ENCODE assay signal across 1 cellular context in genomic region chr19:19121371-19121770, GRCh38.
TF ChIP-seq lines count a peak whose summit lies in the region.

No MANE protein-coding gene starts in this region.

TF ChIP-seq in WTC11, 78 proteins besides CTCF, POLR2A, EP300 and RAD21 (continued from another document):
- TF ChIP-seq, protein P1, sequence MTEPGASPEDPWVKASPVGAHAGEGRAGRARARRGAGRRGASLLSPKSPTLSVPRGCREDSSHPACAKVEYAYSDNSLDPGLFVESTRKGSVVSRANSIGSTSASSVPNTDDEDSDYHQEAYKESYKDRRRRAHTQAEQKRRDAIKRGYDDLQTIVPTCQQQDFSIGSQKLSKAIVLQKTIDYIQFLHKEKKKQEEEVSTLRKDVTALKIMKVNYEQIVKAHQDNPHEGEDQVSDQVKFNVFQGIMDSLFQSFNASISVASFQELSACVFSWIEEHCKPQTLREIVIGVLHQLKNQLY (CRISPR knock-in tag; IDR thresholded peaks at IDR 0.05) = no peak
- TF ChIP-seq ETV6 (CRISPR knock-in tag; IDR thresholded peaks at IDR 0.05) = no peak
- no peak for TF ChIP-seq AR (CRISPR knock-in tag; IDR thresholded peaks at IDR 0.05)
- TF ChIP-seq HMGXB4 (CRISPR knock-in tag; IDR thresholded peaks at IDR 0.05) = no peak
- TF ChIP-seq ZNF219 (CRISPR knock-in tag; IDR thresholded peaks at IDR 0.05; ENCODE audit: borderline replicate concordance) = no peak
- TF ChIP-seq, protein P2, sequence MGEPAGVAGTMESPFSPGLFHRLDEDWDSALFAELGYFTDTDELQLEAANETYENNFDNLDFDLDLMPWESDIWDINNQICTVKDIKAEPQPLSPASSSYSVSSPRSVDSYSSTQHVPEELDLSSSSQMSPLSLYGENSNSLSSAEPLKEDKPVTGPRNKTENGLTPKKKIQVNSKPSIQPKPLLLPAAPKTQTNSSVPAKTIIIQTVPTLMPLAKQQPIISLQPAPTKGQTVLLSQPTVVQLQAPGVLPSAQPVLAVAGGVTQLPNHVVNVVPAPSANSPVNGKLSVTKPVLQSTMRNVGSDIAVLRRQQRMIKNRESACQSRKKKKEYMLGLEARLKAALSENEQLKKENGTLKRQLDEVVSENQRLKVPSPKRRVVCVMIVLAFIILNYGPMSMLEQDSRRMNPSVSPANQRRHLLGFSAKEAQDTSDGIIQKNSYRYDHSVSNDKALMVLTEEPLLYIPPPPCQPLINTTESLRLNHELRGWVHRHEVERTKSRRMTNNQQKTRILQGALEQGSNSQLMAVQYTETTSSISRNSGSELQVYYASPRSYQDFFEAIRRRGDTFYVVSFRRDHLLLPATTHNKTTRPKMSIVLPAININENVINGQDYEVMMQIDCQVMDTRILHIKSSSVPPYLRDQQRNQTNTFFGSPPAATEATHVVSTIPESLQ (CRISPR knock-in tag; IDR thresholded peaks at IDR 0.05) = no peak
- TF ChIP-seq, protein P3, sequence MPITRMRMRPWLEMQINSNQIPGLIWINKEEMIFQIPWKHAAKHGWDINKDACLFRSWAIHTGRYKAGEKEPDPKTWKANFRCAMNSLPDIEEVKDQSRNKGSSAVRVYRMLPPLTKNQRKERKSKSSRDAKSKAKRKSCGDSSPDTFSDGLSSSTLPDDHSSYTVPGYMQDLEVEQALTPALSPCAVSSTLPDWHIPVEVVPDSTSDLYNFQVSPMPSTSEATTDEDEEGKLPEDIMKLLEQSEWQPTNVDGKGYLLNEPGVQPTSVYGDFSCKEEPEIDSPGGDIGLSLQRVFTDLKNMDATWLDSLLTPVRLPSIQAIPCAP (CRISPR knock-in tag; IDR thresholded peaks at IDR 0.05) = no peak
- TF ChIP-seq, protein P4, sequence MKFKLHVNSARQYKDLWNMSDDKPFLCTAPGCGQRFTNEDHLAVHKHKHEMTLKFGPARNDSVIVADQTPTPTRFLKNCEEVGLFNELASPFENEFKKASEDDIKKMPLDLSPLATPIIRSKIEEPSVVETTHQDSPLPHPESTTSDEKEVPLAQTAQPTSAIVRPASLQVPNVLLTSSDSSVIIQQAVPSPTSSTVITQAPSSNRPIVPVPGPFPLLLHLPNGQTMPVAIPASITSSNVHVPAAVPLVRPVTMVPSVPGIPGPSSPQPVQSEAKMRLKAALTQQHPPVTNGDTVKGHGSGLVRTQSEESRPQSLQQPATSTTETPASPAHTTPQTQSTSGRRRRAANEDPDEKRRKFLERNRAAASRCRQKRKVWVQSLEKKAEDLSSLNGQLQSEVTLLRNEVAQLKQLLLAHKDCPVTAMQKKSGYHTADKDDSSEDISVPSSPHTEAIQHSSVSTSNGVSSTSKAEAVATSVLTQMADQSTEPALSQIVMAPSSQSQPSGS (CRISPR knock-in tag; IDR thresholded peaks at IDR 0.05; ENCODE audit: borderline replicate concordance, low read depth) = no peak
- TF ChIP-seq, protein P5, sequence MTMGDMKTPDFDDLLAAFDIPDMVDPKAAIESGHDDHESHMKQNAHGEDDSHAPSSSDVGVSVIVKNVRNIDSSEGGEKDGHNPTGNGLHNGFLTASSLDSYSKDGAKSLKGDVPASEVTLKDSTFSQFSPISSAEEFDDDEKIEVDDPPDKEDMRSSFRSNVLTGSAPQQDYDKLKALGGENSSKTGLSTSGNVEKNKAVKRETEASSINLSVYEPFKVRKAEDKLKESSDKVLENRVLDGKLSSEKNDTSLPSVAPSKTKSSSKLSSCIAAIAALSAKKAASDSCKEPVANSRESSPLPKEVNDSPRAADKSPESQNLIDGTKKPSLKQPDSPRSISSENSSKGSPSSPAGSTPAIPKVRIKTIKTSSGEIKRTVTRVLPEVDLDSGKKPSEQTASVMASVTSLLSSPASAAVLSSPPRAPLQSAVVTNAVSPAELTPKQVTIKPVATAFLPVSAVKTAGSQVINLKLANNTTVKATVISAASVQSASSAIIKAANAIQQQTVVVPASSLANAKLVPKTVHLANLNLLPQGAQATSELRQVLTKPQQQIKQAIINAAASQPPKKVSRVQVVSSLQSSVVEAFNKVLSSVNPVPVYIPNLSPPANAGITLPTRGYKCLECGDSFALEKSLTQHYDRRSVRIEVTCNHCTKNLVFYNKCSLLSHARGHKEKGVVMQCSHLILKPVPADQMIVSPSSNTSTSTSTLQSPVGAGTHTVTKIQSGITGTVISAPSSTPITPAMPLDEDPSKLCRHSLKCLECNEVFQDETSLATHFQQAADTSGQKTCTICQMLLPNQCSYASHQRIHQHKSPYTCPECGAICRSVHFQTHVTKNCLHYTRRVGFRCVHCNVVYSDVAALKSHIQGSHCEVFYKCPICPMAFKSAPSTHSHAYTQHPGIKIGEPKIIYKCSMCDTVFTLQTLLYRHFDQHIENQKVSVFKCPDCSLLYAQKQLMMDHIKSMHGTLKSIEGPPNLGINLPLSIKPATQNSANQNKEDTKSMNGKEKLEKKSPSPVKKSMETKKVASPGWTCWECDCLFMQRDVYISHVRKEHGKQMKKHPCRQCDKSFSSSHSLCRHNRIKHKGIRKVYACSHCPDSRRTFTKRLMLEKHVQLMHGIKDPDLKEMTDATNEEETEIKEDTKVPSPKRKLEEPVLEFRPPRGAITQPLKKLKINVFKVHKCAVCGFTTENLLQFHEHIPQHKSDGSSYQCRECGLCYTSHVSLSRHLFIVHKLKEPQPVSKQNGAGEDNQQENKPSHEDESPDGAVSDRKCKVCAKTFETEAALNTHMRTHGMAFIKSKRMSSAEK (CRISPR knock-in tag; IDR thresholded peaks at IDR 0.05; ENCODE audit: borderline replicate concordance) = no peak
- no peak for TF ChIP-seq ATF1 (CRISPR knock-in tag; IDR thresholded peaks at IDR 0.05)
- TF ChIP-seq, protein P6, sequence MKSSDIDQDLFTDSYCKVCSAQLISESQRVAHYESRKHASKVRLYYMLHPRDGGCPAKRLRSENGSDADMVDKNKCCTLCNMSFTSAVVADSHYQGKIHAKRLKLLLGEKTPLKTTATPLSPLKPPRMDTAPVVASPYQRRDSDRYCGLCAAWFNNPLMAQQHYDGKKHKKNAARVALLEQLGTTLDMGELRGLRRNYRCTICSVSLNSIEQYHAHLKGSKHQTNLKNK (CRISPR knock-in tag; IDR thresholded peaks at IDR 0.05) = no peak
- TF ChIP-seq, protein P7, sequence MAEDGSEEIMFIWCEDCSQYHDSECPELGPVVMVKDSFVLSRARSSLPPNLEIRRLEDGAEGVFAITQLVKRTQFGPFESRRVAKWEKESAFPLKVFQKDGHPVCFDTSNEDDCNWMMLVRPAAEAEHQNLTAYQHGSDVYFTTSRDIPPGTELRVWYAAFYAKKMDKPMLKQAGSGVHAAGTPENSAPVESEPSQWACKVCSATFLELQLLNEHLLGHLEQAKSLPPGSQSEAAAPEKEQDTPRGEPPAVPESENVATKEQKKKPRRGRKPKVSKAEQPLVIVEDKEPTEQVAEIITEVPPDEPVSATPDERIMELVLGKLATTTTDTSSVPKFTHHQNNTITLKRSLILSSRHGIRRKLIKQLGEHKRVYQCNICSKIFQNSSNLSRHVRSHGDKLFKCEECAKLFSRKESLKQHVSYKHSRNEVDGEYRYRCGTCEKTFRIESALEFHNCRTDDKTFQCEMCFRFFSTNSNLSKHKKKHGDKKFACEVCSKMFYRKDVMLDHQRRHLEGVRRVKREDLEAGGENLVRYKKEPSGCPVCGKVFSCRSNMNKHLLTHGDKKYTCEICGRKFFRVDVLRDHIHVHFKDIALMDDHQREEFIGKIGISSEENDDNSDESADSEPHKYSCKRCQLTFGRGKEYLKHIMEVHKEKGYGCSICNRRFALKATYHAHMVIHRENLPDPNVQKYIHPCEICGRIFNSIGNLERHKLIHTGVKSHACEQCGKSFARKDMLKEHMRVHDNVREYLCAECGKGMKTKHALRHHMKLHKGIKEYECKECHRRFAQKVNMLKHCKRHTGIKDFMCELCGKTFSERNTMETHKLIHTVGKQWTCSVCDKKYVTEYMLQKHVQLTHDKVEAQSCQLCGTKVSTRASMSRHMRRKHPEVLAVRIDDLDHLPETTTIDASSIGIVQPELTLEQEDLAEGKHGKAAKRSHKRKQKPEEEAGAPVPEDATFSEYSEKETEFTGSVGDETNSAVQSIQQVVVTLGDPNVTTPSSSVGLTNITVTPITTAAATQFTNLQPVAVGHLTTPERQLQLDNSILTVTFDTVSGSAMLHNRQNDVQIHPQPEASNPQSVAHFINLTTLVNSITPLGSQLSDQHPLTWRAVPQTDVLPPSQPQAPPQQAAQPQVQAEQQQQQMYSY (CRISPR knock-in tag; IDR thresholded peaks at IDR 0.05) = no peak
- no peak for TF ChIP-seq ZNF232 (CRISPR knock-in tag; IDR thresholded peaks at IDR 0.05)
- TF ChIP-seq GABPB1 (CRISPR knock-in tag; IDR thresholded peaks at IDR 0.05) = no peak
- TF ChIP-seq FOXJ3 (CRISPR knock-in tag; IDR thresholded peaks at IDR 0.05; ENCODE audit: borderline replicate concordance) = no peak
